In the genomic region with DNA sequence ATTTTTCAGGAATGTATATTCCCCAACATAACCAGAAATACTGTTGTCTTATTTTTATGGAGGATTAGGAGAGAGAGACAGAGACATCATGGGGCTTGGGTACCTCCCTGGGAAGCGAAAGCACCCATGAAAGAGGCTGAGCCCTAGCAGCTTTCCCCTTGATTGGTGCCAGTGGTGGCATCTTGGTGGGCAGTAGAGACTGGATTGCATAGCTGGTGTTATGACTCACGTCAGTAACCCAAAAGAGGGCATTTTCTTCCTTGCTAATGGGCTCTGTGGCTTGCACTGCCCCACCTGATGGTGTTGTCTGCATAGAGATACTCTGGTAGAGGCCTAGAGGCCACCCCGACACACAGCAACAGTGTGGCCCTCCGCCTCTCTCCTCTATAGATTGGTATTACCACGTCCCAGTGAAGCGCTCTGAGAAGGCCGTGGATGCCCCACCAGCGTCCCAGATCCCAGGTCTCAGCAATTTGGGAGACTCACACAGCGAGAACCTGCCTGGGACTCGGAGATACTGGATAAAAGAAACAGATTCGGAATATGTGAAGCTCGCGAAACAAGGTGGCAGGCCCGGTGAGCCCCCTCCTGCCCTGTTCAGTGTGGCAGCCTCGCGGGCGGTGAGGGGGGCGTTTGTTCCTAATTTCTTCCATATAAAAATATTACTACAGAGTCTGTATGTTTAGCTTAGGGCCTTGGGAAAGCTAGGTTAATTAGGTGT, we compare ENCODE assay signal across 18 cellular contexts. TPM values are rescaled to one million over a fixed set of nuclear protein-coding genes. Genes with fewer than 3 reads are reported as not detected.
DNase-seq lines count a peak whose midpoint lies in the region; ATAC-seq lines count a peak whose summit lies in the region.
"Had no signal": no experiment of that assay in that cellular context is flagged by ENCODE, and none has a peak within 500 bp of the region (broad histone marks: within the 10 kb centered on the region; RNA-seq: fewer than 3 reads in every experiment).

No MANE protein-coding gene starts in this region.

- no peak overlapping the region for H3K4me3 ChIP-seq in ACC112 (ENCODE audit: low read depth, low read length)
- H3K4me3 ChIP-seq: gastrocnemius medialis, left ventricle myocardium inferior, pancreas, SK-N-MC, skin epidermis, thyroid gland had no signal

- DNase-seq in H4 (ENCODE audit: low spot score) (peak; percentile 52), T-cell (no peak), glomerular visceral epithelial cell (ENCODE audit: extremely low spot score) (peak; percentile 27), HuH-7.5 (ENCODE audit: low spot score) (no peak), NCI-H1436 treated with DMSO at 0.1 percent for 48 hours (lab: John Stamatoyannopoulos, UW) (no peak), KG1 (lab: John Stamatoyannopoulos, UW) (no peak)
- DNase-seq: activated CD4-positive, alpha-beta T cell treated with anti-CD3 and anti-CD28 coated beads, Interleukin-2, amount 50 U/mL, for 48 hours; activated effector memory CD4-positive, alpha-beta T cell treated with Interleukin-2 at 50 U/mL for 16 hours; aorta; gastrocnemius medialis; left ventricle myocardium inferior; NCI-H69; pancreas; thyroid gland had no signal

- H3K79me2 ChIP-seq in ACC112 (ENCODE audit: control insufficient read depth, insufficient read depth, low read length, unreplicated experiment) = no peaks in the 10 kb centered on the region

- no peaks in the 10 kb centered on the region for H3K9me3 Mint-ChIP-seq in T-cell

- peaks cover 9% of the 10 kb centered on the region for H3K27me3 ChIP-seq in ACC112 (ENCODE audit: insufficient read depth, low read length)
- H3K27me3 ChIP-seq: pancreas, thyroid gland had no signal

- H3K27me3 Mint-ChIP-seq in T-cell = peaks cover 6 to 8% of the 10 kb centered on the region in 2 donors

- peaks cover 15 to 40% (median 26%) of the 10 kb centered on the region in 3 donors for H3K4me1 Mint-ChIP-seq in T-cell

- ATAC-seq in T-cell (replicated peaks in 1 of 4) (no peak), GM21717 (IDR thresholded peaks at IDR 0.05; ENCODE audit: unreplicated experiment) (no peak)
- ATAC-seq: gastrocnemius medialis, pancreas had no signal

- no peaks in the 10 kb centered on the region for H3K36me3 ChIP-seq in ACC112 (ENCODE audit: insufficient read depth, low read length)
- H3K36me3 ChIP-seq: gastrocnemius medialis, left ventricle myocardium inferior, pancreas, thyroid gland had no signal

- no peaks in the 10 kb centered on the region for H3K36me3 Mint-ChIP-seq in T-cell

- peak overlapping the region; percentile 87 for H3K27ac ChIP-seq in ACC112 (ENCODE audit: low read depth, low read length)
- H3K27ac ChIP-seq: gastrocnemius medialis, left ventricle myocardium inferior, pancreas, SK-N-MC, thyroid gland had no signal

- POLR2A ChIA-PET in T-cell (lab: Charles Lee) = interaction anchor here in 1 of 2 donors (0.6 kb wide), 1 partner anchor 30 kb away, joined by 3 read pairs; no protein-coding TSS in a partner anchor

- H3K27ac Mint-ChIP-seq in T-cell = peak overlapping the region; percentile 46 to 58

- H2AFZ ChIP-seq in ACC112 (ENCODE audit: low read length, unreplicated experiment) = no peak overlapping the region

- CTCF ChIA-PET in T-cell (lab: Charles Lee) = no interaction called here

- peaks cover 24% of the 10 kb centered on the region for H3K4me1 ChIP-seq in ACC112 (ENCODE audit: control insufficient read depth, insufficient read depth, low read length, unreplicated experiment)

- H3K4me3 Mint-ChIP-seq in T-cell = no peak overlapping the region

RNA-seq across cellular contexts. Expression of gene C7orf57, which starts 5.8 kb away (rescaled TPM):
- total RNA-seq in H4 (2014; rRNA removed; shearing (Covaris generic)) = 0.06 and 0.08 TPM in 2 replicates
- 1 to 10 TPM in 1 of 5 donors, under 1 TPM in 4; 0.18 to 2.0 (median 0.44) TPM for total RNA-seq in T-cell
- total RNA-seq: aorta, gastrocnemius medialis, left ventricle myocardium inferior, pancreas, thyroid gland had no signal

RNA-seq across cellular contexts. Expression of gene SUN3, which starts 12.2 kb away (rescaled TPM):
- 1.1 and 8.6 TPM in 2 replicates for total RNA-seq in H4 (2014; rRNA removed; shearing (Covaris generic))
- total RNA-seq in T-cell = under 1 TPM in 3 of 5 donors, not detected in 2; 0.55 to 0.90 (median 0.59) TPM
- total RNA-seq: aorta, gastrocnemius medialis, left ventricle myocardium inferior, pancreas, thyroid gland had no signal

RNA-seq across cellular contexts. Expression of gene UPP1, which starts 48.0 kb away (rescaled TPM):
- total RNA-seq in H4 (2014; rRNA removed; shearing (Covaris generic)) = 42.9 and 64.7 TPM in 2 replicates
- total RNA-seq in T-cell = 100 to 1,000 TPM in 3 of 5 donors, 10 to 100 TPM in 2; 77.7 to 227 (median 177) TPM

Comparison
In these comparisons a context has a peak if more than half of its experiments do, and no peak if none do; other contexts are left out.
1. DNase-seq: peak in H4 (single experiment) and glomerular visceral epithelial cell (single experiment); none in T-cell (0 of 34), HuH-7.5 (single experiment), NCI-H1436 treated with DMSO at 0.1 percent for 48 hours (single experiment) and KG1 (single experiment).